In genomic region chr19:30552593-30552992, GRCh38 we compare ENCODE assay signal across 23 cellular contexts.
"Had no signal": no experiment of that assay in that cellular context is flagged by ENCODE, and none has a peak within 500 bp of the region (broad histone marks: within the 10 kb centered on the region; RNA-seq: fewer than 3 reads in every experiment).

No MANE protein-coding gene starts in this region.

- H3K36me3 ChIP-seq: gastrocnemius medialis, left lung, prostate gland, right atrium auricular region, sigmoid colon, transverse colon, upper lobe of right lung, uterus had no signal

- H3K9me3 ChIP-seq: gastrocnemius medialis, left lung, prostate gland, right atrium auricular region, sigmoid colon, transverse colon, upper lobe of right lung, uterus had no signal

- FAIRE-seq: colon, kidney had no signal

- DNase-seq: effector CD8-positive, alpha-beta T cell; endodermal cell; foreskin fibroblast; gastrocnemius medialis; kidney; left lung; mesenchymal stem cell; midbrain; naive thymus-derived CD4-positive, alpha-beta T cell; nucleus accumbens; sigmoid colon; stimulated activated CD4-positive, alpha-beta T cell treated with anti-CD3 and anti-CD28 coated beads, Interleukin-2, amount 100 ng/mL, for 24 hours; stimulated activated CD4-positive, alpha-beta T cell treated with anti-CD3 and anti-CD28 coated beads, Interleukin-4, amount 100 ng/mL, for 24 hours; stimulated activated naive CD8-positive, alpha-beta T cell treated with anti-CD3 and anti-CD28 coated beads, Interleukin-15, Interleukin-2, amounts not matched to agents 100 U/mL and 50 U/mL, for 24 hours; transverse colon; upper lobe of right lung; uterus had no signal

- ATAC-seq: esophagus mucosa; gastrocnemius medialis; left lung; naive thymus-derived CD4-positive, alpha-beta T cell; stimulated activated effector memory CD8-positive, alpha-beta T cell treated with anti-CD3 and anti-CD28 coated beads, Interleukin-12 subunit alpha, Interleukin-12 subunit beta, amount 100 ng/mL, for 72 hours; stimulated activated naive CD8-positive, alpha-beta T cell treated with anti-CD3 and anti-CD28 coated beads, Interleukin-15, Interleukin-2, amounts not matched to agents 100 U/mL and 50 U/mL, for 24 hours; upper lobe of right lung had no signal

- H3K4me3 ChIP-seq: gastrocnemius medialis, left lung, prostate gland, right atrium auricular region, sigmoid colon, transverse colon, upper lobe of right lung, uterus had no signal

- H3K4me1 ChIP-seq: gastrocnemius medialis, left lung, right atrium auricular region, transverse colon, upper lobe of right lung, uterus had no signal

- H3K27ac ChIP-seq: epithelial cell of prostate, gastrocnemius medialis, left lung, prostate gland, right atrium auricular region, sigmoid colon, transverse colon, upper lobe of right lung, uterus had no signal
